21 cellular contexts compared by ENCODE assay signal in genomic region chr2:195545811-195546210, GRCh38.
"Had no signal": no experiment of that assay in that cellular context is flagged by ENCODE, and none has a peak within 500 bp of the region (broad histone marks: within the 10 kb centered on the region; RNA-seq: fewer than 3 reads in every experiment).

No MANE protein-coding gene starts in this region.

- H3K27me3 ChIP-seq: hepatocyte, upper lobe of left lung had no signal

- ATAC-seq: left lobe of liver; lower lobe of right lung; mucosa of descending colon; right cardiac atrium; stimulated activated naive CD8-positive, alpha-beta T cell treated with anti-CD3 and anti-CD28 coated beads, Interleukin-15, Interleukin-2, amounts not matched to agents 100 U/mL and 50 U/mL, for 24 hours had no signal

- H3K4me3 ChIP-seq: hepatocyte, lower lobe of right lung, mucosa of descending colon, upper lobe of left lung had no signal

- H2AFZ ChIP-seq: hepatocyte, parathyroid adenoma had no signal

- H3K9me3 ChIP-seq: lower lobe of right lung, mucosa of descending colon had no signal

- FAIRE-seq: astrocyte, TTC549 had no signal

- H3K36me3 ChIP-seq: lower lobe of right lung, upper lobe of left lung had no signal

- H3K27ac Mint-ChIP-seq: immature natural killer cell had no signal

- H3K4me3 Mint-ChIP-seq: immature natural killer cell had no signal

- H3K27ac ChIP-seq: hepatocyte, lower lobe of right lung, parathyroid adenoma, upper lobe of left lung had no signal

- H3K4me1 ChIP-seq: parathyroid adenoma, upper lobe of left lung had no signal

- H3K4me2 ChIP-seq: hepatocyte had no signal

- DNase-seq: activated CD8-positive, alpha-beta memory T cell treated with anti-CD3 and anti-CD28 coated beads, Interleukin-2, amount 50 U/mL, for 4 hours; activated naive CD4-positive, alpha-beta T cell treated with Interleukin-2 at 50 U/mL for 16 hours; central memory CD4-positive, alpha-beta T cell; dermis blood vessel endothelial cell; effector CD8-positive, alpha-beta T cell; foreskin melanocyte; immature natural killer cell; lower lobe of right lung; mesendoderm; mucosa of descending colon; nucleus accumbens; right cardiac atrium; stimulated activated CD4-positive, alpha-beta T cell treated with anti-CD3 and anti-CD28 coated beads, Interleukin-4, amount 100 ng/mL, for 24 hours; stimulated activated naive CD8-positive, alpha-beta T cell treated with anti-CD3 and anti-CD28 coated beads, Interleukin-15, Interleukin-2, amounts not matched to agents 100 U/mL and 50 U/mL, for 24 hours; SW 1271; upper lobe of left lung had no signal

- H3K9ac ChIP-seq: parathyroid adenoma had no signal
